Comparison of ENCODE assay signal across 1 cellular context in genomic region chr1:85295006-85295431, GRCh38.
TF ChIP-seq lines count a peak whose summit lies in the region.

No MANE protein-coding gene starts in this region.

TF ChIP-seq in HepG2, 621 proteins besides CTCF, POLR2A, EP300 and RAD21 (continued from another document):
- TF ChIP-seq ATF3 (CRISPR knock-in tag; IDR thresholded peaks at IDR 0.05) (no peak), KDM2A (CRISPR knock-in tag; IDR thresholded peaks at IDR 0.05; ENCODE audit: borderline replicate concordance, low read depth) (no peak), THAP11 (CRISPR knock-in tag; IDR thresholded peaks at IDR 0.05) (no peak), RERE (CRISPR knock-in tag; IDR thresholded peaks at IDR 0.05; ENCODE audit: low read depth) (no peak), NPAS2 (CRISPR knock-in tag; IDR thresholded peaks at IDR 0.05; ENCODE audit: borderline replicate concordance) (no peak)
- TF ChIP-seq, protein P1, sequence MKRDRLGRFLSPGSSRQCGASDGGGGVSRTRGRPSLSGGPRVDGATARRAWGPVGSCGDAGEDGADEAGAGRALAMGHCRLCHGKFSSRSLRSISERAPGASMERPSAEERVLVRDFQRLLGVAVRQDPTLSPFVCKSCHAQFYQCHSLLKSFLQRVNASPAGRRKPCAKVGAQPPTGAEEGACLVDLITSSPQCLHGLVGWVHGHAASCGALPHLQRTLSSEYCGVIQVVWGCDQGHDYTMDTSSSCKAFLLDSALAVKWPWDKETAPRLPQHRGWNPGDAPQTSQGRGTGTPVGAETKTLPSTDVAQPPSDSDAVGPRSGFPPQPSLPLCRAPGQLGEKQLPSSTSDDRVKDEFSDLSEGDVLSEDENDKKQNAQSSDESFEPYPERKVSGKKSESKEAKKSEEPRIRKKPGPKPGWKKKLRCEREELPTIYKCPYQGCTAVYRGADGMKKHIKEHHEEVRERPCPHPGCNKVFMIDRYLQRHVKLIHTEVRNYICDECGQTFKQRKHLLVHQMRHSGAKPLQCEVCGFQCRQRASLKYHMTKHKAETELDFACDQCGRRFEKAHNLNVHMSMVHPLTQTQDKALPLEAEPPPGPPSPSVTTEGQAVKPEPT (CRISPR knock-in tag; IDR thresholded peaks at IDR 0.05; ENCODE audit: low read depth), result no peak
